17 cellular contexts compared by ENCODE assay signal in genomic region chr4:10982305-10982704, GRCh38.
DNase-seq lines count a peak whose midpoint lies in the region; ATAC-seq, FAIRE-seq and TF ChIP-seq lines count a peak whose summit lies in the region.
"Had no signal": no experiment of that assay in that cellular context is flagged by ENCODE, and none has a peak within 500 bp of the region (broad histone marks: within the 10 kb centered on the region; RNA-seq: fewer than 3 reads in every experiment).

No MANE protein-coding gene starts in this region.

- no peak overlapping the region for H3K18ac ChIP-seq in trophoblast cell (ENCODE audit: low read length)

- H2BK5ac ChIP-seq in trophoblast cell (ENCODE audit: low read depth, low read length, poor library complexity), result no peak overlapping the region

- H3K27ac ChIP-seq in esophagus muscularis mucosa (replicated peaks in 1 of 4) (no peak overlapping the region), trophoblast cell (ENCODE audit: low read depth, low read length) (no peak overlapping the region)
- H3K27ac ChIP-seq: RWPE1, SJSA1 had no signal

- no peak overlapping the region for H4K12ac ChIP-seq in trophoblast cell (ENCODE audit: low read depth, low read length)

- no peak overlapping the region for H3K23ac ChIP-seq in trophoblast cell (ENCODE audit: low read length)

- H3K9me3 ChIP-seq in Loucy (ENCODE audit: insufficient read depth, low read depth, low read length) (no peaks in the 10 kb centered on the region), esophagus muscularis mucosa (no peaks in the 10 kb centered on the region), trophoblast cell (ENCODE audit: insufficient read depth, low read depth, low read length) (no peaks in the 10 kb centered on the region)
- H3K9me3 ChIP-seq: SJSA1 had no signal

- H3F3A ChIP-seq in Loucy (ENCODE audit: low read depth), result no peaks in the 10 kb centered on the region

- H4K91ac ChIP-seq in trophoblast cell (ENCODE audit: low read depth, low read length), result peak overlapping the region; percentile 65

- H3K4ac ChIP-seq in trophoblast cell (ENCODE audit: low read depth, low read length), result no peak overlapping the region

- peak overlapping the region; percentile 41 for H3K14ac ChIP-seq in trophoblast cell (ENCODE audit: low read length)

- H3K27me3 ChIP-seq in Loucy (ENCODE audit: insufficient read depth, low read length, poor library complexity, severe bottlenecking), result no peaks in the 10 kb centered on the region
- no peaks in the 10 kb centered on the region for H3K27me3 ChIP-seq in esophagus muscularis mucosa
- no peaks in the 10 kb centered on the region for H3K27me3 ChIP-seq in trophoblast cell (ENCODE audit: insufficient read depth, low read length)
- H3K27me3 ChIP-seq: SJSA1 had no signal

- TF ChIP-seq EP300 in esophagus muscularis mucosa (IDR thresholded peaks at IDR 0.05), result no peak

- intact Hi-C loops in esophagus muscularis mucosa (cut with DNase I), result no loop called here

- no peaks in the 10 kb centered on the region for H3K9me2 ChIP-seq in Loucy (replicated peaks; ENCODE audit: low read depth, low read length)

- no peak overlapping the region for H4K8ac ChIP-seq in trophoblast cell (ENCODE audit: low read depth, low read length)

- H2AFZ ChIP-seq in Loucy (ENCODE audit: low read length) (no peak overlapping the region), trophoblast cell (ENCODE audit: insufficient read depth, low read length, poor library complexity) (peak overlapping the region; percentile 9)

- H3K4me1 ChIP-seq in Loucy (ENCODE audit: insufficient read depth, low read length, poor library complexity, severe bottlenecking) (peaks cover 32% of the 10 kb centered on the region), esophagus muscularis mucosa (no peaks in the 10 kb centered on the region), trophoblast cell (ENCODE audit: control insufficient read depth in 1 of 2, insufficient read depth in 2 of 2, low read length in 2 of 2) (peaks cover 5 to 15% of the 10 kb centered on the region in 2 experiments)
- H3K4me1 ChIP-seq: SJSA1 had no signal

- TF ChIP-seq CTCF in Loucy (conservative IDR thresholded peaks at IDR 0.05; ENCODE audit: low read length) (no peak), esophagus muscularis mucosa (IDR thresholded peaks at IDR 0.05) (no peak)

- no peaks in the 10 kb centered on the region for H3K79me1 ChIP-seq in trophoblast cell (ENCODE audit: low read length)

- no peak overlapping the region for H3K9ac ChIP-seq in Loucy (ENCODE audit: low read depth, low read length, poor library complexity, severe bottlenecking)
- no peak overlapping the region for H3K9ac ChIP-seq in trophoblast cell (ENCODE audit: low read length)

- no peak overlapping the region for H2BK120ac ChIP-seq in trophoblast cell (ENCODE audit: insufficient read depth, low read length, poor library complexity)

- H4K20me1 ChIP-seq in Loucy (ENCODE audit: insufficient read depth, low read length, poor library complexity, severe bottlenecking), result no peaks in the 10 kb centered on the region

- WGBS in esophagus muscularis mucosa, result 16% methylated on average over 2 of the region's 2 CpGs
- no CpG with 5 or more reads among the region's 2 CpGs for WGBS in trophoblast cell (ENCODE audit: extremely low coverage, insufficient coverage, insufficient read length)

- no peak for DNase-seq in GM12891 (ENCODE audit: insufficient read length, low spot score)
- DNase-seq in esophagus muscularis mucosa (ENCODE audit: extremely low spot score), result peak; percentile 14
- no peak for DNase-seq in trophoblast cell
- no peak for DNase-seq in NCI-H2029 treated with DMSO at 0.1 percent for 48 hours (lab: John Stamatoyannopoulos, UW)
- DNase-seq in GDM1 (lab: John Stamatoyannopoulos, UW), result no peak
- DNase-seq: CD8-positive, alpha-beta memory T cell; DND-41; Kasumi-1; NCI-H1417 treated with DMSO at 0.1 percent for 48 hours; NCI-H2029; NCI-H510A; OCI-M1 had no signal

- ATAC-seq in HG03097 (IDR thresholded peaks at IDR 0.05; ENCODE audit: low FRiP score, unreplicated experiment) (no peak), HG02642 (IDR thresholded peaks at IDR 0.05; ENCODE audit: poor library complexity, unreplicated experiment) (no peak)

- H3K4me2 ChIP-seq in Loucy (ENCODE audit: low read depth, low read length, poor library complexity, severe bottlenecking) (peak overlapping the region; percentile 55), trophoblast cell (ENCODE audit: low read length) (no peak overlapping the region)

- peak overlapping the region; percentile 88 for H2BK12ac ChIP-seq in trophoblast cell (ENCODE audit: low read length)

- H3K79me2 ChIP-seq in Loucy (ENCODE audit: insufficient read depth, low read length) (no peaks in the 10 kb centered on the region), trophoblast cell (ENCODE audit: control insufficient read depth, insufficient read depth, low read length, poor library complexity) (no peaks in the 10 kb centered on the region)

- H3K4me3 ChIP-seq in Loucy (ENCODE audit: low read length, poor library complexity, severe bottlenecking), result peak overlapping the region; percentile 22
- H3K4me3 ChIP-seq in esophagus muscularis mucosa, result no peak overlapping the region
- H3K4me3 ChIP-seq in trophoblast cell (ENCODE audit: low read depth, low read length), result no peak overlapping the region
- H3K4me3 ChIP-seq: SJSA1 had no signal

- TF ChIP-seq POLR2A in GM12891 (IDR thresholded peaks at IDR 0.05; ENCODE audit: low read depth, low read length) (no peak), esophagus muscularis mucosa (IDR thresholded peaks at IDR 0.05; ENCODE audit: low read depth) (no peak)

- FAIRE-seq in GM12891 (lab: Jason Lieb, UNC), result peak; percentile 23

- H3K36me3 ChIP-seq in Loucy (ENCODE audit: insufficient read depth, low read length), result no peaks in the 10 kb centered on the region
- no peaks in the 10 kb centered on the region for H3K36me3 ChIP-seq in esophagus muscularis mucosa
- no peaks in the 10 kb centered on the region for H3K36me3 ChIP-seq in trophoblast cell (ENCODE audit: control insufficient read depth in 1 of 2, insufficient read depth in 2 of 2, low read length in 2 of 2)
- H3K36me3 ChIP-seq: SJSA1 had no signal

- no peak overlapping the region for H2AK5ac ChIP-seq in trophoblast cell (ENCODE audit: low read length)

TF ChIP-seq in GM12891, 5 proteins besides CTCF, POLR2A, EP300 and RAD21:
- TF ChIP-seq TAF1 (IDR thresholded peaks at IDR 0.05; ENCODE audit: low read depth, low read length) (no peak), PAX5 (IDR thresholded peaks at IDR 0.05; ENCODE audit: insufficient read depth, low read length, severe bottlenecking) (no peak), SPI1 (IDR thresholded peaks at IDR 0.05; ENCODE audit: low read depth, low read length) (no peak), POU2F2 (IDR thresholded peaks at IDR 0.05; ENCODE audit: low read depth, low read length) (no peak)
